8 cellular contexts compared by ENCODE assay signal in genomic region chr2:25290811-25291510, GRCh38. TPM values are rescaled to one million over a fixed set of nuclear protein-coding genes. Genes with fewer than 3 reads are reported as not detected.
DNase-seq lines count a peak whose midpoint lies in the region; ATAC-seq and TF ChIP-seq lines count a peak whose summit lies in the region.
"Had no signal": no experiment of that assay in that cellular context is flagged by ENCODE, and none has a peak within 500 bp of the region (broad histone marks: within the 10 kb centered on the region; RNA-seq: fewer than 3 reads in every experiment).

No MANE protein-coding gene starts in this region.

- H3K27ac ChIP-seq in neural progenitor cell: no peak overlapping the region

- no peaks in the 10 kb centered on the region for H3K9me3 ChIP-seq in neural progenitor cell (ENCODE audit: low read depth)

- H3K36me3 ChIP-seq in neural progenitor cell: no peaks in the 10 kb centered on the region

- H3K36me3 Mint-ChIP-seq in neural progenitor cell: no peaks in the 10 kb centered on the region

- H3K79me2 ChIP-seq in neural progenitor cell (ENCODE audit: low read depth): no peaks in the 10 kb centered on the region

- peak; percentile 66 for DNase-seq in DMS79 treated with DMSO at 0.1 percent for 48 hours (lab: John Stamatoyannopoulos, UW)
- peak; percentile 71 for DNase-seq in NCI-H345 (lab: John Stamatoyannopoulos, UW)
- peak; percentile 55 to 81 for DNase-seq in dermis microvascular lymphatic vessel endothelial cell (ENCODE audit: low read depth in 2 of 2)
- DNase-seq in skeletal muscle cell (ENCODE audit: low read depth): peak; percentile 34
- DNase-seq in EL: no peak
- no peak for DNase-seq in neural progenitor cell (ENCODE audit: low spot score)
- DNase-seq: amniotic stem cell had no signal

- no peak for ATAC-seq in GM21825 (IDR thresholded peaks at IDR 0.05; ENCODE audit: unreplicated experiment)

- TF ChIP-seq CTCF in neural progenitor cell (IDR thresholded peaks at IDR 0.05): no peak

- peaks cover 7% of the 10 kb centered on the region for H3F3A ChIP-seq in neural progenitor cell (ENCODE audit: low read depth)

- H3K9me3 Mint-ChIP-seq in neural progenitor cell: no peaks in the 10 kb centered on the region

- H3K27me3 ChIP-seq in neural progenitor cell: no peaks in the 10 kb centered on the region

- no peak overlapping the region for H3K9ac ChIP-seq in neural progenitor cell

- H3K4me1 ChIP-seq in neural progenitor cell: peaks cover 14% of the 10 kb centered on the region

- peaks cover 29% of the 10 kb centered on the region for H3K4me1 Mint-ChIP-seq in neural progenitor cell

- H3K4me3 ChIP-seq in skeletal muscle cell (ENCODE audit: low read depth, low read length) (peak overlapping the region; percentile 11), neural progenitor cell (no peak overlapping the region)

- H3K27ac Mint-ChIP-seq in neural progenitor cell: no peak overlapping the region

- no peaks in the 10 kb centered on the region for H4K20me1 ChIP-seq in neural progenitor cell (ENCODE audit: low read depth)

- H3K4me3 Mint-ChIP-seq in neural progenitor cell: no peak overlapping the region

- H2AFZ ChIP-seq in neural progenitor cell (replicated peaks): no peak overlapping the region

- H3K4me2 ChIP-seq in neural progenitor cell: no peak overlapping the region

- H3K27me3 Mint-ChIP-seq in neural progenitor cell (ENCODE audit: insufficient read depth, low read depth): peaks cover 5% of the 10 kb centered on the region

RNA-seq across cellular contexts. Expression of gene DNMT3A, which starts 50.8 kb away (rescaled TPM):
- total RNA-seq in dermis microvascular lymphatic vessel endothelial cell (23.6 and 46.7 TPM in 2 replicates), neural progenitor cell (ENCODE audit: low replicate concordance) (46.5 and 81.1 TPM in 2 replicates)

Comparison
In these comparisons a context has a peak if more than half of its experiments do, and no peak if none do; other contexts are left out.
1. DNase-seq: peak in DMS79 treated with DMSO at 0.1 percent for 48 hours (single experiment), NCI-H345 (single experiment), dermis microvascular lymphatic vessel endothelial cell (2 of 2) and skeletal muscle cell (single experiment); none in EL (single experiment) and neural progenitor cell (single experiment).